ENCODE assay signal across 1 cellular context in the genomic region with DNA sequence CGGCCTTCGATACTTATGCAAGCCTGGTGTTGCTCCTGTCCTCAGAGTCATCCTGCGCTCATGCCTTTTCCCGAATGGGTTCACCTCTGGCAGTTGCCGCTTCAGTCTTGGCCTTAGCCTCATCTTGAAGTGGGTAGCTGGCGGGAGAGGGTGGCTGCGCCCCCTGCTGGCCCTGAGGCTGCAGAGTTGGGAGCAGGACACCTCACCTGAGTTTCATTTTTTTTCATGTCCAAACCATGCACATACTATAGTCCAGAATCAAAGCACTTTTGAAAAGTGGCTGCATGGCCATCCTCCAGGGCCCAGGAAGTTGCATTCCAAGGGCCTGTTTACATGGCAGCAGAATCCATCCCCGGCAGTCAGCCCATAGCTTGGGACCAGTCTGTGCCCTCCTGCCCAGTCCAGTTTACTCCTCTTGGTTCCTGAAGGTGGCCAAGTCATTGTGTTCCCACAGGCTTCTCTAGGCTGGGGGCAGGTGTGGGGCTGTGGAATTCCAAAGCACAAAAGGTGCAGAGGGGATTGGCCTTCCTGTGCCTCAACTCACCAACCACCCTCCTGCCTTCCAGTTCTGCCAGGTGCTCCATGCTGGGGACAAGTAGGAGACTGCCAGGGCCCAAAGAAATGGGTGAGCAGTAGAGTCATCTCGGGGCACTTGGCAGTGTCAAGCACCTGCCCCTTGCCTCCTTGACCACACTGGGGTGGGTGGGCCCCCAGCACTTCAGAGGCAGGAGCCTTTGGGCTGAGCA.
TF ChIP-seq lines count a peak whose summit lies in the region.

No MANE protein-coding gene starts in this region.

TF ChIP-seq in K562, 482 proteins besides CTCF, POLR2A, EP300 and RAD21 (continued from another document and continues in another):
- TF ChIP-seq, protein P1, sequence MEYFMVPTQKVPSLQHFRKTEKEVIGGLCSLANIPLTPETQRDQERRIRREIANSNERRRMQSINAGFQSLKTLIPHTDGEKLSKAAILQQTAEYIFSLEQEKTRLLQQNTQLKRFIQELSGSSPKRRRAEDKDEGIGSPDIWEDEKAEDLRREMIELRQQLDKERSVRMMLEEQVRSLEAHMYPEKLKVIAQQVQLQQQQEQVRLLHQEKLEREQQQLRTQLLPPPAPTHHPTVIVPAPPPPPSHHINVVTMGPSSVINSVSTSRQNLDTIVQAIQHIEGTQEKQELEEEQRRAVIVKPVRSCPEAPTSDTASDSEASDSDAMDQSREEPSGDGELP (CRISPR knock-in tag; IDR thresholded peaks at IDR 0.05; ENCODE audit: borderline replicate concordance) = peak; percentile 82
- TF ChIP-seq KLF16 (IDR thresholded peaks at IDR 0.05) (0 out of 2 replicates have a peak, but pooled peaks have one; percentile 54), RBFOX2 (IDR thresholded peaks at IDR 0.05; ENCODE audit: low read depth, low read length) (peak; percentile 52; the same call in 1 of the 2 replicates), CHD2 (IDR thresholded peaks at IDR 0.05; ENCODE audit: low read depth, low read length) (peak; percentile 50; the same call in 1 of the 2 replicates), SMAD1 (IDR thresholded peaks at IDR 0.05; ENCODE audit: low read depth, low read length, partially characterized antibody) (peak; percentile 45), TEAD1 (CRISPR knock-in tag; IDR thresholded peaks at IDR 0.05) (peak in 1 of 2 experiments; percentile 36; a peak in 1 of 4 replicates), FOXK1 (CRISPR knock-in tag; IDR thresholded peaks at IDR 0.05; ENCODE audit: borderline replicate concordance) (peak; percentile 78; the same call in 1 of the 2 replicates), SOX6 (IDR thresholded peaks at IDR 0.05) (peak; percentile 32), CC2D1A (IDR thresholded peaks at IDR 0.05) (peak; percentile 89), TBL1XR1 (IDR thresholded peaks at IDR 0.05; ENCODE audit: low read length in 2 of 2) (peak in 1 of 2 experiments; percentile 55; a peak in 1 of 4 replicates), LCOR (CRISPR knock-in tag; IDR thresholded peaks at IDR 0.05) (peak; percentile 76; the same call in 1 of the 2 replicates), MYC (IDR thresholded peaks at IDR 0.05; ENCODE audit: low read depth, low read length) (peak; percentile 59; the same call in 1 of the 2 replicates), MYC (CRISPR knock-in tag; IDR thresholded peaks at IDR 0.05; ENCODE audit: borderline replicate concordance, low read depth) (no peak; the same call in 1 of the 2 replicates), ZKSCAN1 (IDR thresholded peaks at IDR 0.05; ENCODE audit: low read depth, low read length) (0 out of 2 replicates have a peak, but pooled peaks have one; percentile 31), SRSF9 (IDR thresholded peaks at IDR 0.05; ENCODE audit: borderline replicate concordance, low read depth, low read length) (no peak), RB1 (IDR thresholded peaks at IDR 0.05; ENCODE audit: low read depth) (peak; percentile 89), BRD4 (IDR thresholded peaks at IDR 0.05) (0 out of 2 replicates have a peak, but pooled peaks have one; percentile 50), JUN (IDR thresholded peaks at IDR 0.05; ENCODE audit: borderline replicate concordance, low read depth, low read length) (0 out of 2 replicates have a peak, but pooled peaks have one; percentile 44), JUN (CRISPR knock-in tag; IDR thresholded peaks at IDR 0.05; ENCODE audit: borderline replicate concordance) (no peak), ZNF253 (CRISPR knock-in tag; conservative IDR thresholded peaks at IDR 0.05) (no peak), RFX7 (CRISPR knock-in tag; IDR thresholded peaks at IDR 0.05) (no peak), ZNF408 (CRISPR knock-in tag; IDR thresholded peaks at IDR 0.05; ENCODE audit: low read depth) (no peak), ZNF57 (CRISPR knock-in tag; IDR thresholded peaks at IDR 0.05) (0 out of 2 replicates have a peak, but pooled peaks have one; percentile 54), NFE2L1 (tag; IDR thresholded peaks at IDR 0.05; ENCODE audit: borderline replicate concordance, low read depth) (no peak), ZFP30 (CRISPR knock-in tag; IDR thresholded peaks at IDR 0.05; ENCODE audit: borderline replicate concordance) (0 out of 2 replicates have a peak, but pooled peaks have one; percentile 32), NBN (IDR thresholded peaks at IDR 0.05; ENCODE audit: low read depth) (0 out of 2 replicates have a peak, but pooled peaks have one; percentile 50), ZNF24 (IDR thresholded peaks at IDR 0.05) (peak; percentile 24; the same call in 1 of the 2 replicates), ZNF766 (CRISPR knock-in tag; conservative IDR thresholded peaks at IDR 0.05) (0 out of 2 replicates have a peak, but pooled peaks have one; percentile 4), SIRT6 (IDR thresholded peaks at IDR 0.05; ENCODE audit: low read depth, low read length) (no peak), YY1 (IDR thresholded peaks at IDR 0.05; ENCODE audit: borderline replicate concordance in 1 of 3, control insufficient read depth in 1 of 3, extremely low read depth in 1 of 3, insufficient read depth in 3 of 3, insufficient read length in 1 of 3, insufficient replicate concordance in 2 of 3, low read depth in 1 of 3, low read length in 2 of 3) (peak in 2 of 3 experiments; percentile 52 to 58), MEF2D (tag; conservative IDR thresholded peaks at IDR 0.05; ENCODE audit: low read depth) (no peak), XRCC5 (IDR thresholded peaks at IDR 0.05; ENCODE audit: low read depth, low read length) (peak; percentile 87), ZNF764 (CRISPR knock-in tag; IDR thresholded peaks at IDR 0.05; ENCODE audit: low read depth) (0 out of 2 replicates have a peak, but pooled peaks have one; percentile 37), HCFC1 (IDR thresholded peaks at IDR 0.05; ENCODE audit: low read depth, low read length) (peak; percentile 41; the same call in 1 of the 2 replicates), ZNF143 (CRISPR knock-in tag; IDR thresholded peaks at IDR 0.05) (peak; percentile 29; the same call in 1 of the 2 replicates), RBM22 (IDR thresholded peaks at IDR 0.05; ENCODE audit: low read depth, low read length, poor library complexity, severe bottlenecking) (peak; percentile 87), CBFB (CRISPR knock-in tag; IDR thresholded peaks at IDR 0.05) (peak; percentile 21; the same call in 1 of the 2 replicates), HNRNPH1 (optimal IDR thresholded peaks at IDR 0.05; ENCODE audit: low read depth, low read length) (no peak), ZEB2 (IDR thresholded peaks at IDR 0.05) (peak; percentile 26; the same call in 1 of the 2 replicates), MTA1 (IDR thresholded peaks at IDR 0.05; ENCODE audit: borderline replicate concordance) (no peak), ZNF384 (IDR thresholded peaks at IDR 0.05; ENCODE audit: low read depth, low read length) (peak; percentile 89), KDM5B (IDR thresholded peaks at IDR 0.05; ENCODE audit: insufficient replicate concordance, low read depth, low read length) (peak; percentile 11), ZC3H4 (CRISPR knock-in tag; IDR thresholded peaks at IDR 0.05; ENCODE audit: borderline replicate concordance) (peak; percentile 65; the same call in 1 of the 2 replicates), TARDBP (IDR thresholded peaks at IDR 0.05) (peak; percentile 61; the same call in 1 of the 2 replicates), POLR2AphosphoS2 (IDR thresholded peaks at IDR 0.05; ENCODE audit: low read length) (peak; percentile 25), HNRNPUL1 (IDR thresholded peaks at IDR 0.05; ENCODE audit: low read length) (0 out of 2 replicates have a peak, but pooled peaks have one; percentile 12)
- TF ChIP-seq, protein P2, sequence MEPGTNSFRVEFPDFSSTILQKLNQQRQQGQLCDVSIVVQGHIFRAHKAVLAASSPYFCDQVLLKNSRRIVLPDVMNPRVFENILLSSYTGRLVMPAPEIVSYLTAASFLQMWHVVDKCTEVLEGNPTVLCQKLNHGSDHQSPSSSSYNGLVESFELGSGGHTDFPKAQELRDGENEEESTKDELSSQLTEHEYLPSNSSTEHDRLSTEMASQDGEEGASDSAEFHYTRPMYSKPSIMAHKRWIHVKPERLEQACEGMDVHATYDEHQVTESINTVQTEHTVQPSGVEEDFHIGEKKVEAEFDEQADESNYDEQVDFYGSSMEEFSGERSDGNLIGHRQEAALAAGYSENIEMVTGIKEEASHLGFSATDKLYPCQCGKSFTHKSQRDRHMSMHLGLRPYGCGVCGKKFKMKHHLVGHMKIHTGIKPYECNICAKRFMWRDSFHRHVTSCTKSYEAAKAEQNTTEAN (CRISPR knock-in tag; IDR thresholded peaks at IDR 0.05) = peak; percentile 12; the same call in 1 of the 2 replicates
- TF ChIP-seq, protein P3, sequence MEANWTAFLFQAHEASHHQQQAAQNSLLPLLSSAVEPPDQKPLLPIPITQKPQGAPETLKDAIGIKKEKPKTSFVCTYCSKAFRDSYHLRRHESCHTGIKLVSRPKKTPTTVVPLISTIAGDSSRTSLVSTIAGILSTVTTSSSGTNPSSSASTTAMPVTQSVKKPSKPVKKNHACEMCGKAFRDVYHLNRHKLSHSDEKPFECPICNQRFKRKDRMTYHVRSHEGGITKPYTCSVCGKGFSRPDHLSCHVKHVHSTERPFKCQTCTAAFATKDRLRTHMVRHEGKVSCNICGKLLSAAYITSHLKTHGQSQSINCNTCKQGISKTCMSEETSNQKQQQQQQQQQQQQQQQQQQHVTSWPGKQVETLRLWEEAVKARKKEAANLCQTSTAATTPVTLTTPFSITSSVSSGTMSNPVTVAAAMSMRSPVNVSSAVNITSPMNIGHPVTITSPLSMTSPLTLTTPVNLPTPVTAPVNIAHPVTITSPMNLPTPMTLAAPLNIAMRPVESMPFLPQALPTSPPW (CRISPR knock-in tag; IDR thresholded peaks at IDR 0.05) = peak; percentile 21; the same call in 1 of the 2 replicates
- TF ChIP-seq, protein P4, sequence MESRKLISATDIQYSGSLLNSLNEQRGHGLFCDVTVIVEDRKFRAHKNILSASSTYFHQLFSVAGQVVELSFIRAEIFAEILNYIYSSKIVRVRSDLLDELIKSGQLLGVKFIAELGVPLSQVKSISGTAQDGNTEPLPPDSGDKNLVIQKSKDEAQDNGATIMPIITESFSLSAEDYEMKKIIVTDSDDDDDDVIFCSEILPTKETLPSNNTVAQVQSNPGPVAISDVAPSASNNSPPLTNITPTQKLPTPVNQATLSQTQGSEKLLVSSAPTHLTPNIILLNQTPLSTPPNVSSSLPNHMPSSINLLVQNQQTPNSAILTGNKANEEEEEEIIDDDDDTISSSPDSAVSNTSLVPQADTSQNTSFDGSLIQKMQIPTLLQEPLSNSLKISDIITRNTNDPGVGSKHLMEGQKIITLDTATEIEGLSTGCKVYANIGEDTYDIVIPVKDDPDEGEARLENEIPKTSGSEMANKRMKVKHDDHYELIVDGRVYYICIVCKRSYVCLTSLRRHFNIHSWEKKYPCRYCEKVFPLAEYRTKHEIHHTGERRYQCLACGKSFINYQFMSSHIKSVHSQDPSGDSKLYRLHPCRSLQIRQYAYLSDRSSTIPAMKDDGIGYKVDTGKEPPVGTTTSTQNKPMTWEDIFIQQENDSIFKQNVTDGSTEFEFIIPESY (CRISPR knock-in tag; IDR thresholded peaks at IDR 0.05) = peak; percentile 96
- TF ChIP-seq, protein P5, sequence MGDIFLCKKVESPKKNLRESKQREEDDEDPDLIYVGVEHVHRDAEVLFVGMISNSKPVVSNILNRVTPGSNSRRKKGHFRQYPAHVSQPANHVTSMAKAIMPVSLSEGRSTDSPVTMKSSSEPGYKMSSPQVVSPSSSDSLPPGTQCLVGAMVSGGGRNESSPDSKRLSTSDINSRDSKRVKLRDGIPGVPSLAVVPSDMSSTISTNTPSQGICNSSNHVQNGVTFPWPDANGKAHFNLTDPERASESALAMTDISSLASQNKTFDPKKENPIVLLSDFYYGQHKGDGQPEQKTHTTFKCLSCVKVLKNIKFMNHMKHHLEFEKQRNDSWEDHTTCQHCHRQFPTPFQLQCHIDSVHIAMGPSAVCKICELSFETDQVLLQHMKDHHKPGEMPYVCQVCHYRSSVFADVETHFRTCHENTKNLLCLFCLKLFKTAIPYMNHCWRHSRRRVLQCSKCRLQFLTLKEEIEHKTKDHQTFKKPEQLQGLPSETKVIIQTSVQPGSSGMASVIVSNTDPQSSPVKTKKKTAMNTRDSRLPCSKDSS (IDR thresholded peaks at IDR 0.05; ENCODE audit: low read depth, partially characterized antibody) = no peak
- TF ChIP-seq, protein P6, sequence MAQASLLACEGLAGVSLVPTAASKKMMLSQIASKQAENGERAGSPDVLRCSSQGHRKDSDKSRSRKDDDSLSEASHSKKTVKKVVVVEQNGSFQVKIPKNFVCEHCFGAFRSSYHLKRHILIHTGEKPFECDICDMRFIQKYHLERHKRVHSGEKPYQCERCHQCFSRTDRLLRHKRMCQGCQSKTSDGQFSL (CRISPR knock-in tag; IDR thresholded peaks at IDR 0.05) = 0 out of 2 replicates have a peak, but pooled peaks have one; percentile 46
- TF ChIP-seq, protein P6 (tag; IDR thresholded peaks at IDR 0.05) = no peak
- TF ChIP-seq, protein P7, sequence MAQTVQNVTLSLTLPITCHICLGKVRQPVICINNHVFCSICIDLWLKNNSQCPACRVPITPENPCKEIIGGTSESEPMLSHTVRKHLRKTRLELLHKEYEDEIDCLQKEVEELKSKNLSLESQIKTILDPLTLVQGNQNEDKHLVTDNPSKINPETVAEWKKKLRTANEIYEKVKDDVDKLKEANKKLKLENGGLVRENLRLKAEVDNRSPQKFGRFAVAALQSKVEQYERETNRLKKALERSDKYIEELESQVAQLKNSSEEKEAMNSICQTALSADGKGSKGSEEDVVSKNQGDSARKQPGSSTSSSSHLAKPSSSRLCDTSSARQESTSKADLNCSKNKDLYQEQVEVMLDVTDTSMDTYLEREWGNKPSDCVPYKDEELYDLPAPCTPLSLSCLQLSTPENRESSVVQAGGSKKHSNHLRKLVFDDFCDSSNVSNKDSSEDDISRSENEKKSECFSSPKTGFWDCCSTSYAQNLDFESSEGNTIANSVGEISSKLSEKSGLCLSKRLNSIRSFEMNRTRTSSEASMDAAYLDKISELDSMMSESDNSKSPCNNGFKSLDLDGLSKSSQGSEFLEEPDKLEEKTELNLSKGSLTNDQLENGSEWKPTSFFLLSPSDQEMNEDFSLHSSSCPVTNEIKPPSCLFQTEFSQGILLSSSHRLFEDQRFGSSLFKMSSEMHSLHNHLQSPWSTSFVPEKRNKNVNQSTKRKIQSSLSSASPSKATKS (CRISPR knock-in tag; IDR thresholded peaks at IDR 0.05) = peak; percentile 5; the same call in 1 of the 2 replicates
- TF ChIP-seq, protein P8, sequence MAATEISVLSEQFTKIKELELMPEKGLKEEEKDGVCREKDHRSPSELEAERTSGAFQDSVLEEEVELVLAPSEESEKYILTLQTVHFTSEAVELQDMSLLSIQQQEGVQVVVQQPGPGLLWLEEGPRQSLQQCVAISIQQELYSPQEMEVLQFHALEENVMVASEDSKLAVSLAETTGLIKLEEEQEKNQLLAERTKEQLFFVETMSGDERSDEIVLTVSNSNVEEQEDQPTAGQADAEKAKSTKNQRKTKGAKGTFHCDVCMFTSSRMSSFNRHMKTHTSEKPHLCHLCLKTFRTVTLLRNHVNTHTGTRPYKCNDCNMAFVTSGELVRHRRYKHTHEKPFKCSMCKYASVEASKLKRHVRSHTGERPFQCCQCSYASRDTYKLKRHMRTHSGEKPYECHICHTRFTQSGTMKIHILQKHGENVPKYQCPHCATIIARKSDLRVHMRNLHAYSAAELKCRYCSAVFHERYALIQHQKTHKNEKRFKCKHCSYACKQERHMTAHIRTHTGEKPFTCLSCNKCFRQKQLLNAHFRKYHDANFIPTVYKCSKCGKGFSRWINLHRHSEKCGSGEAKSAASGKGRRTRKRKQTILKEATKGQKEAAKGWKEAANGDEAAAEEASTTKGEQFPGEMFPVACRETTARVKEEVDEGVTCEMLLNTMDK (IDR thresholded peaks at IDR 0.05; ENCODE audit: borderline replicate concordance, insufficient read depth, low read depth, low read length, poor library complexity, severe bottlenecking) = peak; percentile 93
